ENCODE assay signal across 14 cellular contexts in the genomic region with DNA sequence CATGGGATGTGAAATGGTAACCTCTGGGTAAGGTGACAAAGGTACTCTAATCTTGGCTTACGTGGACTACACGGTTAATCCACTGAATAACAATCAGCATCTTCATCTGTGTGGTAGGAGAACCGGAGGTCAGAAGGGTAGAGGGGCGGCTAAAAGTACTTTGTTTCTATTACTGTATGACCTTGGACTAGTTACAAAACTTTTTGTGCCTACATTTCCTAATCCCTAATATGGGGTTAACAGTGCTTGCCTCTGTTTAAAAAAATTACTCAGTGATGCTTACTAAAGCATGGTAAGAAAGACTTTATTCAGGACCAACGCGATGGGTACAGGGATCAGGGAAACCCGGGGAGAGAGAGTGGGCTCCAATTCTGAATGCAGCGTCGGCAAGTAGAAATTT. TPM values are rescaled to one million over a fixed set of nuclear protein-coding genes. Genes with fewer than 3 reads are reported as not detected.
DNase-seq lines count a peak whose midpoint lies in the region; ATAC-seq and TF ChIP-seq lines count a peak whose summit lies in the region.
"Had no signal": no experiment of that assay in that cellular context is flagged by ENCODE, and none has a peak within 500 bp of the region (broad histone marks: within the 10 kb centered on the region; RNA-seq: fewer than 3 reads in every experiment).

No MANE protein-coding gene starts in this region.

- H3K27ac Mint-ChIP-seq in activated B cell treated with CpG ODN at 0.5 μM for 24 hours: no peak overlapping the region
- peak overlapping the region; percentile 64 to 94 (median 76) for H3K27ac Mint-ChIP-seq in immature natural killer cell

- peak overlapping the region; percentile 82 for H3K4me3 Mint-ChIP-seq in activated T-cell treated with anti-CD3 and anti-CD28 coated beads, Interleukin-2, amount 50 U/mL, for 4 hours
- H3K4me3 Mint-ChIP-seq in activated B cell treated with CpG ODN at 0.5 μM for 24 hours (peak overlapping the region; percentile 85), immature natural killer cell (peak overlapping the region; percentile 85 to 91 (median 88))

- no peak for TF ChIP-seq EP300 in stomach (IDR thresholded peaks at IDR 0.05)

- H3K27ac ChIP-seq in stomach: peak overlapping the region in 4 of 5 donors; percentile 79 to 94 (median 89)
- H3K27ac ChIP-seq: epithelial cell of prostate had no signal

- TF ChIP-seq CTCF in activated B cell treated with CpG ODN at 0.5 μM for 24 hours (IDR thresholded peaks at IDR 0.05) (no peak), stomach (IDR thresholded peaks at IDR 0.05) (no peak)

- H3K9me3 ChIP-seq in stomach: no peaks in the 10 kb centered on the region
- H3K9me3 ChIP-seq: spleen, testis had no signal

- no peak for DNase-seq in activated T-cell treated with anti-CD3 and anti-CD28 coated beads, Interleukin-2, amount 50 U/mL, for 4 hours
- DNase-seq in activated T-cell treated with anti-CD3 and anti-CD28 coated beads, Interleukin-2, amount 50 U/mL, for 1 hour: no peak
- no peak for DNase-seq in activated B cell treated with CpG ODN at 0.5 μM for 24 hours
- no peak for DNase-seq in immature natural killer cell
- DNase-seq in stomach: no peak
- DNase-seq in HuH-7.5 (ENCODE audit: low spot score): no peak
- DNase-seq in medulla oblongata (ENCODE audit: extremely low spot score): no peak
- DNase-seq: amniotic stem cell, NCI-H446 treated with DMSO at 0.1 percent for 48 hours, SIG-M5, spleen had no signal

- H3K36me3 Mint-ChIP-seq in activated T-cell treated with anti-CD3 and anti-CD28 coated beads, Interleukin-2, amount 50 U/mL, for 4 hours (ENCODE audit: insufficient read depth): peaks cover 14% of the 10 kb centered on the region
- peaks cover 12% of the 10 kb centered on the region for H3K36me3 Mint-ChIP-seq in activated B cell treated with CpG ODN at 0.5 μM for 24 hours (ENCODE audit: low read depth)
- peaks cover 0 to 5% (median 0%) of the 10 kb centered on the region in 3 donors for H3K36me3 Mint-ChIP-seq in immature natural killer cell

- no peaks in the 10 kb centered on the region for H3K27me3 ChIP-seq in stomach
- H3K27me3 ChIP-seq: spleen, testis had no signal

- H3K4me1 ChIP-seq in stomach: peaks cover 16 to 33% (median 26%) of the 10 kb centered on the region in 4 donors

- intact Hi-C loops in activated B cell treated with CpG ODN at 0.5 μM for 24 hours (cut with micrococcal nuclease) (loop anchor here (5.0 to 10.0 kb wide), 3 partner anchors 124 to 1993 kb away; partner anchors contain the start of gene SETD4), stomach (cut with DNase I; ENCODE audit: low total_unique reads) (no loop called here)

- no peaks in the 10 kb centered on the region for H3K27me3 Mint-ChIP-seq in activated T-cell treated with anti-CD3 and anti-CD28 coated beads, Interleukin-2, amount 50 U/mL, for 4 hours (ENCODE audit: low read depth)
- H3K27me3 Mint-ChIP-seq in activated B cell treated with CpG ODN at 0.5 μM for 24 hours: no peaks in the 10 kb centered on the region
- H3K27me3 Mint-ChIP-seq in immature natural killer cell (ENCODE audit: low read depth in 3 of 3): peaks cover 8 to 18% (median 16%) of the 10 kb centered on the region in 3 donors

- no peaks in the 10 kb centered on the region for H3K9me3 Mint-ChIP-seq in activated T-cell treated with anti-CD3 and anti-CD28 coated beads, Interleukin-2, amount 50 U/mL, for 4 hours
- H3K9me3 Mint-ChIP-seq in activated B cell treated with CpG ODN at 0.5 μM for 24 hours (no peaks in the 10 kb centered on the region), immature natural killer cell (no peaks in the 10 kb centered on the region)

- TF ChIP-seq POLR2A in stomach (IDR thresholded peaks at IDR 0.05): no peak

- CTCF ChIA-PET in activated B cell treated with CpG ODN at 0.5 μM for 24 hours (lab: Charles Lee): no interaction called here

- ATAC-seq in activated T-cell treated with anti-CD3 and anti-CD28 coated beads, Interleukin-2, amount 50 U/mL, for 4 hours: no peak
- ATAC-seq in activated B cell treated with CpG ODN at 0.5 μM for 24 hours (ENCODE audit: low read depth) (no peak), GM18861 (IDR thresholded peaks at IDR 0.05; ENCODE audit: unreplicated experiment) (no peak)

- H3K4me1 Mint-ChIP-seq in activated T-cell treated with anti-CD3 and anti-CD28 coated beads, Interleukin-2, amount 50 U/mL, for 4 hours (ENCODE audit: low read depth): peaks cover 33% of the 10 kb centered on the region
- peaks cover 28% of the 10 kb centered on the region for H3K4me1 Mint-ChIP-seq in activated B cell treated with CpG ODN at 0.5 μM for 24 hours
- H3K4me1 Mint-ChIP-seq in immature natural killer cell: peaks cover 30 to 35% of the 10 kb centered on the region in 2 donors

- POLR2A ChIA-PET in activated B cell treated with CpG ODN at 0.5 μM for 24 hours (lab: Charles Lee): interaction anchor here (3.3 kb wide), 1 partner anchor 123 kb away, joined by 29 read pairs; no protein-coding TSS in a partner anchor

- no peak overlapping the region for H3K4me3 ChIP-seq in stomach

- no peaks in the 10 kb centered on the region for H3K36me3 ChIP-seq in stomach
- H3K36me3 ChIP-seq: spleen had no signal

- WGBS in stomach, 5 donors: 77 to 90% (median 87%) methylated on average over 9 of the region's 9 CpGs

RNA-seq across cellular contexts. Expression of gene MRPS6, which starts 1.7 kb away (rescaled TPM):
- 10 to 100 TPM; 89.8 to 98.8 (median 98.6) TPM for total RNA-seq in activated T-cell treated with anti-CD3 and anti-CD28 coated beads, Interleukin-2, amount 50 U/mL, for 4 hours
- total RNA-seq in activated B cell treated with CpG ODN at 0.5 μM for 24 hours: 40.2 and 40.5 TPM in 2 replicates
- 100 to 1,000 TPM; 194 to 275 (median 239) TPM for polyA plus RNA-seq in immature natural killer cell
- 100 to 1,000 TPM in 1 of 5 donors, 10 to 100 TPM in 4; 21.3 to 219 (median 46.8) TPM for total RNA-seq in stomach
- polyA plus RNA-seq in stomach: 10 to 100 TPM; 50.1 to 68.8 (median 52.5) TPM

RNA-seq across cellular contexts. Expression of gene SLC5A3, which starts 1.7 kb away (rescaled TPM):
- total RNA-seq in activated T-cell treated with anti-CD3 and anti-CD28 coated beads, Interleukin-2, amount 50 U/mL, for 4 hours: 10 to 100 TPM; 10.1 to 12.4 (median 11.6) TPM
- total RNA-seq in activated B cell treated with CpG ODN at 0.5 μM for 24 hours (7.7 and 9.0 TPM in 2 replicates), stomach (10 to 100 TPM; 13.0 to 38.9 (median 17.2) TPM)
- polyA plus RNA-seq in immature natural killer cell (1 to 10 TPM in 2 of 3 donors, under 1 TPM in 1; 0.81 to 2.8 (median 1.9) TPM), stomach (1 to 10 TPM in 1 of 3 donors, under 1 TPM in 2; 0.46 to 1.7 (median 0.87) TPM)
